9 cellular contexts compared by ENCODE assay signal in genomic region chr17:82153745-82154375, GRCh38. TPM values are rescaled to one million over a fixed set of nuclear protein-coding genes. Genes with fewer than 3 reads are reported as not detected.
A peak's percentile ranks its signal among the peaks of the same experiment; 100 is the strongest.
DNase-seq lines count a peak whose midpoint lies in the region; ATAC-seq and TF ChIP-seq lines count a peak whose summit lies in the region.
"Had no signal": no experiment of that assay in that cellular context is flagged by ENCODE, and none has a peak within 500 bp of the region (broad histone marks: within the 10 kb centered on the region; RNA-seq: fewer than 3 reads in every experiment).

No MANE protein-coding gene starts in this region.

- no peaks in the 10 kb centered on the region for H3K27me3 ChIP-seq in Caco-2 (replicated peaks; ENCODE audit: control insufficient read depth, insufficient read depth, low read length)

- H3K27me3 Mint-ChIP-seq in Caco-2 (ENCODE audit: insufficient read depth, unreplicated experiment): no peaks in the 10 kb centered on the region
- peaks cover 3% of the 10 kb centered on the region for H3K27me3 Mint-ChIP-seq in endothelial cell (ENCODE audit: unreplicated experiment)

- H3K9me3 ChIP-seq in Caco-2: no peaks in the 10 kb centered on the region

- no peak overlapping the region for H3K27ac Mint-ChIP-seq in Caco-2 (ENCODE audit: unreplicated experiment)
- H3K27ac Mint-ChIP-seq in endothelial cell (ENCODE audit: unreplicated experiment): no peak overlapping the region
- H3K27ac Mint-ChIP-seq: T-helper 1 cell treated with Interleukin-12 subunit alpha and Interleukin-12 subunit beta and Interleukin-4 antibody, amounts not matched to agents 30 μg/mL and 1 μg/mL, for 36 hours had no signal

- H3K4me3 Mint-ChIP-seq in Caco-2 (ENCODE audit: unreplicated experiment): no peak overlapping the region
- H3K4me3 Mint-ChIP-seq in endothelial cell (ENCODE audit: unreplicated experiment): no peak overlapping the region
- H3K4me3 Mint-ChIP-seq: T-helper 1 cell treated with Interleukin-12 subunit alpha and Interleukin-12 subunit beta and Interleukin-4 antibody, amounts not matched to agents 30 μg/mL and 1 μg/mL, for 36 hours had no signal

- intact Hi-C loops in Caco-2 (cut with micrococcal nuclease; ENCODE audit: unreplicated experiment): loop anchor here (1.0 kb wide), 2 partner anchors 48 to 124 kb away; no protein-coding TSS in a partner anchor

- no peaks in the 10 kb centered on the region for H3K36me3 ChIP-seq in Caco-2 (ENCODE audit: control insufficient read depth, insufficient read depth, low read length)

- no peaks in the 10 kb centered on the region for H3K4me1 Mint-ChIP-seq in Caco-2 (ENCODE audit: low read depth, unreplicated experiment)
- no peaks in the 10 kb centered on the region for H3K4me1 Mint-ChIP-seq in endothelial cell (ENCODE audit: unreplicated experiment)

- CTCF ChIA-PET in Caco-2 (lab: Charles Lee): interaction anchor here (0.5 to 1.8 kb wide), 10 partner anchors 20 to 486 kb away, joined by 3 to 15 read pairs (median 4); partner anchors contain the start of genes CENPX, DCXR and LRRC45

- 0 out of 2 replicates have a peak, but pooled peaks cover 3% of the 10 kb centered on the region for H3K4me1 ChIP-seq in Caco-2

- TF ChIP-seq CTCF in Caco-2 (IDR thresholded peaks at IDR 0.05; ENCODE audit: insufficient read depth in 1 of 2, low read depth in 1 of 2, low read length in 1 of 2, severe bottlenecking in 1 of 2, unreplicated experiment in 1 of 2): peak; percentile 93 to 96
- TF ChIP-seq CTCF in endothelial cell (IDR thresholded peaks at IDR 0.05; ENCODE audit: unreplicated experiment): peak; percentile 86

- H3K9me3 Mint-ChIP-seq in Caco-2 (ENCODE audit: unreplicated experiment) (no peaks in the 10 kb centered on the region), endothelial cell (ENCODE audit: unreplicated experiment) (no peaks in the 10 kb centered on the region)
- H3K9me3 Mint-ChIP-seq: T-helper 1 cell treated with Interleukin-12 subunit alpha and Interleukin-12 subunit beta and Interleukin-4 antibody, amounts not matched to agents 30 μg/mL and 1 μg/mL, for 36 hours had no signal

- peaks cover 13% of the 10 kb centered on the region for H3K36me3 Mint-ChIP-seq in Caco-2 (ENCODE audit: insufficient read depth, unreplicated experiment)
- H3K36me3 Mint-ChIP-seq in endothelial cell (ENCODE audit: low read depth, unreplicated experiment): no peaks in the 10 kb centered on the region

- POLR2A ChIA-PET in Caco-2 (lab: Charles Lee): no interaction called here

- DNase-seq in Caco-2 (peak; percentile 77 to 89), NCI-H82 treated with DMSO at 0.1 percent for 48 hours (lab: John Stamatoyannopoulos, UW; ENCODE audit: unreplicated experiment) (peak; percentile 36), endothelial cell (ENCODE audit: low spot score) (peak; percentile 87), mucosa of gallbladder (ENCODE audit: low spot score) (peak; percentile 78)
- peak; percentile 92 for DNase-seq in activated CD8-positive, alpha-beta memory T cell treated with anti-CD3 and anti-CD28 coated beads for 24 hours
- peak; percentile 57 to 59 for DNase-seq in stimulated activated CD8-positive, alpha-beta memory T cell treated with anti-CD3 and anti-CD28 coated beads, Interleukin-4, amount 100 ng/mL, for 4 hours (ENCODE audit: low read depth in 2 of 2, low spot score in 1 of 2)

- ATAC-seq in HG02759 (IDR thresholded peaks at IDR 0.05; ENCODE audit: unreplicated experiment): peak; percentile 43
- ATAC-seq in GM21360 (IDR thresholded peaks at IDR 0.05; ENCODE audit: unreplicated experiment): no peak

- no TSS peak for BruUV-seq in Caco-2 (replicated peaks; lab: Mats Ljungman, UMichigan)

- H3K4me3 ChIP-seq in Caco-2 (ENCODE audit: low read depth, low read length): no peak overlapping the region

RNA-seq across cellular contexts. Expression of gene FASN, which starts 55.8 kb away (rescaled TPM):
- 330 and 359 TPM in 2 replicates for total RNA-seq in Caco-2 (2022)
- total RNA-seq in endothelial cell (ENCODE audit: unreplicated experiment): 400 TPM
- 181 TPM for total RNA-seq in mucosa of gallbladder

RNA-seq across cellular contexts. Expression of gene CCDC57, which starts 58.8 kb away (rescaled TPM):
- total RNA-seq in Caco-2 (2022): 31.0 and 32.2 TPM in 2 replicates
- 37.2 TPM for total RNA-seq in endothelial cell (ENCODE audit: unreplicated experiment)
- total RNA-seq in mucosa of gallbladder: 56.9 TPM

Comparison
In these comparisons a context has a peak if more than half of its experiments do, and no peak if none do; other contexts are left out.
1. DNase-seq: peak in every context shown above with its lines; median percentile 92 in activated CD8-positive, alpha-beta memory T cell treated with anti-CD3 and anti-CD28 coated beads for 24 hours; 87 in endothelial cell; 83 in Caco-2; 78 in mucosa of gallbladder; 58 in stimulated activated CD8-positive, alpha-beta memory T cell treated with anti-CD3 and anti-CD28 coated beads, Interleukin-4, amount 100 ng/mL, for 4 hours; 36 in NCI-H82 treated with DMSO at 0.1 percent for 48 hours.